18 cellular contexts compared by ENCODE assay signal in the genomic region with DNA sequence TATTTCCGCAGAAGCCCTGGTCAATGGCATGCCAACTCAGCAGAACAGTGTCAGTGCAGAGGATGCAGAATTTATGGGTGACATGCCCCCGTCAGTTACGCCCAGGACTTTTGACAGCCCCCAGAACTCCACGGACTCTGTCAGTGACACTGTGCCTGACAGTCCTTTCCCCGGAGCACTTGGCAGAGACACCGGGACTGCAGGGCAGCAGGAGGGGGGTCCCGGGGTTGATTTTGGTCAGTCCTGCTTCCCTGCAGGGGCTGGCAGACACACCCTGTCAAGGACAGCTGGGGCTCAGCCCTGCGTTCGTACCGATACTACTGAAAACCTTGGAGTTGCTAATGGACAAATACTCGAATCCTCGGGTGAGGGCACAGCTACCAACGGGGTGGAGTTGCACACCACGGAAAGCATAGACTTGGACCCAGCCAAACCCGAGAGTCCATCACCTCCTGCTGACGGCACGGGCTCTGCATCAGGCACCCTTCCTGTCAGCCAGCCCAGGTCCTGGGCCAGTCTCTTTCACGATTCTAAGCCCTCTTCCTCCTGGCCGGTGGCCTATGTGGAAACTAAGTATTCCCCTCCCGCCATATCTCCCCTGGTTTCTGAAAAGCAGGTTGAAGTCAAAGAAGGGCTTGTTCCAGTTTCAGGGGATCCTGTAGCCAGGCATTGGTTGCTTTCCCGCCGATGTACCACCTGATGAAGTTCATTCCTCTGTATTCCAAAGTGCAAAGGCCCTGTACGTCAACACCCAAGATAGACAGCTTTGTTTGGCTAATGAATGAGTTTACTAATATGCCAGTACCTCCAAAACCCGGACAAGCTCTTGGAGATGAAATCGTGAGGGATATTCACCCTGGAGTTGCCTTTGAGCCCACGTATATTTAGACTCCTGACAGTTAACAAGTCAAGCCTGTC. TPM values are rescaled to one million over a fixed set of nuclear protein-coding genes. Genes with fewer than 3 reads are reported as not detected.
DNase-seq lines count a peak whose midpoint lies in the region; ATAC-seq and TF ChIP-seq lines count a peak whose summit lies in the region.
"Not testable (repeated sequence)": the region's sequence is repeated elsewhere in the genome, so short reads cannot be mapped to it uniquely, and the experiment has no call there.
"Had no signal": no experiment of that assay in that cellular context is flagged by ENCODE, and none has a peak within 500 bp of the region (broad histone marks: within the 10 kb centered on the region; RNA-seq: fewer than 3 reads in every experiment).

No MANE protein-coding gene starts in this region.

- intact Hi-C loops in CD14-positive monocyte (cut with micrococcal nuclease); Right ventricle myocardium inferior (cut with DNase I); upper lobe of right lung (cut with DNase I): not testable (repeated sequence)

- not testable (repeated sequence) for H3K27me3 Mint-ChIP-seq in CD14-positive monocyte (ENCODE audit: low read depth in 3 of 3)

- not testable (repeated sequence) for H4K20me1 ChIP-seq in SK-N-SH (ENCODE audit: insufficient read depth)

- not testable (repeated sequence) for H3K9me2 ChIP-seq in SK-N-SH

- not testable (repeated sequence) for H3K27ac Mint-ChIP-seq in CD14-positive monocyte; stimulated activated effector memory CD8-positive, alpha-beta T cell treated with anti-CD3 and anti-CD28 coated beads, Interleukin-12 subunit alpha, Interleukin-12 subunit beta, amount 100 ng/mL, for 72 hours

- CTCF ChIA-PET in SK-N-SH (lab: Yijun Ruan, JAX) = not testable (repeated sequence)

- not testable (repeated sequence) for H3K9me3 ChIP-seq in SK-N-SH, upper lobe of right lung

- H3K9ac ChIP-seq in SK-N-SH = not testable (repeated sequence)

- not testable (repeated sequence) for H3K4me3 ChIP-seq in SK-N-SH (ENCODE audit: low read depth in 2 of 2, low read length in 1 of 2); upper lobe of right lung

- H3K36me3 ChIP-seq in SK-N-SH (replicated peaks in 1 of 2; ENCODE audit: control insufficient read depth in 1 of 2, insufficient read depth in 2 of 2, low read length in 1 of 2); upper lobe of right lung: not testable (repeated sequence)

- H3K79me2 ChIP-seq in SK-N-SH (ENCODE audit: insufficient read depth) = not testable (repeated sequence)

- peak; percentile 41 for DNase-seq in CD14-positive monocyte (ENCODE audit: low spot score)
- not testable (repeated sequence) for DNase-seq in SK-N-SH; stimulated activated effector memory CD8-positive, alpha-beta T cell treated with anti-CD3 and anti-CD28 coated beads, Interleukin-12 subunit alpha, Interleukin-12 subunit beta, amount 100 ng/mL, for 72 hours (ENCODE audit: low spot score in 2 of 2)
- peak; percentile 14 for DNase-seq in dedifferentiated amniotic fluid mesenchymal stem cell (ENCODE audit: extremely low spot score)
- peak; percentile 65 for DNase-seq in Right ventricle myocardium inferior (ENCODE audit: missing footprints)
- DNase-seq in islet precursor cell = peak; percentile 50
- DNase-seq in mesenteric fat pad (ENCODE audit: low spot score) = peak; percentile 82
- peak; percentile 65 for DNase-seq in upper lobe of right lung

- H3K27me3 ChIP-seq in SK-N-SH (ENCODE audit: insufficient read depth) = peaks cover 26% of the 10 kb centered on the region
- H3K27me3 ChIP-seq in upper lobe of right lung = not testable (repeated sequence)

- not testable (repeated sequence) for H3K36me3 Mint-ChIP-seq in CD14-positive monocyte; stimulated activated effector memory CD8-positive, alpha-beta T cell treated with anti-CD3 and anti-CD28 coated beads, Interleukin-12 subunit alpha, Interleukin-12 subunit beta, amount 100 ng/mL, for 72 hours

- not testable (repeated sequence) for H3K4me1 Mint-ChIP-seq in CD14-positive monocyte; stimulated activated effector memory CD8-positive, alpha-beta T cell treated with anti-CD3 and anti-CD28 coated beads, Interleukin-12 subunit alpha, Interleukin-12 subunit beta, amount 100 ng/mL, for 72 hours

- ATAC-seq in Right ventricle myocardium inferior (peak; percentile 23), upper lobe of right lung (peak; percentile 48)
- peak; percentile 19 for ATAC-seq in stimulated activated effector memory CD8-positive, alpha-beta T cell treated with anti-CD3 and anti-CD28 coated beads, Interleukin-12 subunit alpha, Interleukin-12 subunit beta, amount 100 ng/mL, for 72 hours

- WGBS in SK-N-SH (ENCODE audit: low lambda C conversion rate) = 6% methylated on average over 23 of the region's 26 CpGs

- not testable (repeated sequence) for H2AFZ ChIP-seq in SK-N-SH (ENCODE audit: low read depth)

- not testable (repeated sequence) for H3K4me3 Mint-ChIP-seq in CD14-positive monocyte; stimulated activated effector memory CD8-positive, alpha-beta T cell treated with anti-CD3 and anti-CD28 coated beads, Interleukin-12 subunit alpha, Interleukin-12 subunit beta, amount 100 ng/mL, for 72 hours

- TF ChIP-seq CTCF in CD14-positive monocyte (IDR thresholded peaks at IDR 0.05); SK-N-SH (IDR thresholded peaks at IDR 0.05); upper lobe of right lung (IDR thresholded peaks at IDR 0.05): not testable (repeated sequence)

- not testable (repeated sequence) for TF ChIP-seq RAD21 in SK-N-SH (IDR thresholded peaks at IDR 0.05; ENCODE audit: low read length)

- H3K4me2 ChIP-seq in SK-N-SH = not testable (repeated sequence)

- H3F3A ChIP-seq in SK-N-SH (replicated peaks; ENCODE audit: insufficient read depth) = not testable (repeated sequence)

- H3K27ac ChIP-seq in SK-N-SH (ENCODE audit: low read depth in 2 of 2, low read length in 1 of 2); upper lobe of right lung: not testable (repeated sequence)

- POLR2A ChIA-PET in SK-N-SH (lab: Yijun Ruan, JAX) = not testable (repeated sequence)

- not testable (repeated sequence) for TF ChIP-seq EP300 in SK-N-SH (IDR thresholded peaks at IDR 0.05; ENCODE audit: borderline replicate concordance in 1 of 2, low read depth in 1 of 2, low read length in 1 of 2)

- peaks cover 0 to 10% (median 5%) of the 10 kb centered on the region in 7 donors for H3K9me3 Mint-ChIP-seq in CD14-positive monocyte
- not testable (repeated sequence) for H3K9me3 Mint-ChIP-seq in stimulated activated effector memory CD8-positive, alpha-beta T cell treated with anti-CD3 and anti-CD28 coated beads, Interleukin-12 subunit alpha, Interleukin-12 subunit beta, amount 100 ng/mL, for 72 hours

- H3K4me1 ChIP-seq in SK-N-SH (ENCODE audit: control insufficient read depth in 1 of 2, insufficient read depth in 2 of 2, low read depth in 1 of 2, low read length in 1 of 2); upper lobe of right lung: not testable (repeated sequence)

TF ChIP-seq in SK-N-SH, 30 proteins besides CTCF, POLR2A, EP300 and RAD21:
- peak; percentile 28; the same call in 1 of the 2 replicates for TF ChIP-seq EZH2phosphoT487 (IDR thresholded peaks at IDR 0.05; ENCODE audit: borderline replicate concordance, low read depth)

RNA-seq across cellular contexts. Expression of a gene that starts 35.1 kb away (rescaled TPM):
- polyA plus RNA-seq in CD14-positive monocyte = not detected
- polyA plus RNA-seq in SK-N-SH (2012; rRNA removed) = not detected in 2 replicates
- not detected in 2 replicates for polyA plus RNA-seq in SK-N-SH (2012; cell fraction: cytosol; rRNA removed)
- polyA plus RNA-seq in SK-N-SH (2012; cell fraction: nucleus; rRNA removed) = 0.08 TPM in 1 of 2 replicates, not detected in the other
- not detected for total RNA-seq in Right ventricle myocardium inferior
- not detected for total RNA-seq in mesenteric fat pad
- not detected for total RNA-seq in upper lobe of right lung
- total RNA-seq: A172; Caco-2; CD4-positive, alpha-beta memory T cell; GM12878; GM23338; H9; HT-29; M059J; Peyer's patch had no signal
- polyA plus RNA-seq: AG04450; CD4-positive, alpha-beta memory T cell; GM12878; GM23338 had no signal
